ENCODE assay signal across 1 cellular context in genomic region chr17:82450357-82451106, GRCh38.
TF ChIP-seq lines count a peak whose summit lies in the region.

TSS of gene CYBC1 (minus strand) at chr17:82450752. CDS start at chr17:82449254, 1,498 bp downstream.

TF ChIP-seq in HepG2, 621 proteins besides CTCF, POLR2A, EP300 and RAD21 (continued from another document and continues in another):
- peak; percentile 87; the same call in 1 of the 2 replicates for TF ChIP-seq CSRNP1 (CRISPR knock-in tag; IDR thresholded peaks at IDR 0.05)
- peak; percentile 59; the same call in 1 of the 2 replicates for TF ChIP-seq ZNF674 (CRISPR knock-in tag; IDR thresholded peaks at IDR 0.05; ENCODE audit: low read depth)
- TF ChIP-seq SOX13 (IDR thresholded peaks at IDR 0.05) = no peak
- TF ChIP-seq SOX13 (CRISPR knock-in tag; conservative IDR thresholded peaks at IDR 0.05 in 1 of 2, IDR thresholded peaks at IDR 0.05 in 1 of 2) = peak in 1 of 2 experiments; percentile 10; a peak in 1 of 4 replicates
- peak; percentile 56 for TF ChIP-seq TAF15 (IDR thresholded peaks at IDR 0.05; ENCODE audit: low read depth, low read length, poor library complexity, severe bottlenecking)
- no peak for TF ChIP-seq FIP1L1 (IDR thresholded peaks at IDR 0.05; ENCODE audit: borderline replicate concordance, insufficient read depth, low read depth, low read length)
- no peak for TF ChIP-seq ZNF12 (CRISPR knock-in tag; IDR thresholded peaks at IDR 0.05)
- TF ChIP-seq ZBTB7A (CRISPR knock-in tag; IDR thresholded peaks at IDR 0.05) = no peak
- TF ChIP-seq, protein P1, sequence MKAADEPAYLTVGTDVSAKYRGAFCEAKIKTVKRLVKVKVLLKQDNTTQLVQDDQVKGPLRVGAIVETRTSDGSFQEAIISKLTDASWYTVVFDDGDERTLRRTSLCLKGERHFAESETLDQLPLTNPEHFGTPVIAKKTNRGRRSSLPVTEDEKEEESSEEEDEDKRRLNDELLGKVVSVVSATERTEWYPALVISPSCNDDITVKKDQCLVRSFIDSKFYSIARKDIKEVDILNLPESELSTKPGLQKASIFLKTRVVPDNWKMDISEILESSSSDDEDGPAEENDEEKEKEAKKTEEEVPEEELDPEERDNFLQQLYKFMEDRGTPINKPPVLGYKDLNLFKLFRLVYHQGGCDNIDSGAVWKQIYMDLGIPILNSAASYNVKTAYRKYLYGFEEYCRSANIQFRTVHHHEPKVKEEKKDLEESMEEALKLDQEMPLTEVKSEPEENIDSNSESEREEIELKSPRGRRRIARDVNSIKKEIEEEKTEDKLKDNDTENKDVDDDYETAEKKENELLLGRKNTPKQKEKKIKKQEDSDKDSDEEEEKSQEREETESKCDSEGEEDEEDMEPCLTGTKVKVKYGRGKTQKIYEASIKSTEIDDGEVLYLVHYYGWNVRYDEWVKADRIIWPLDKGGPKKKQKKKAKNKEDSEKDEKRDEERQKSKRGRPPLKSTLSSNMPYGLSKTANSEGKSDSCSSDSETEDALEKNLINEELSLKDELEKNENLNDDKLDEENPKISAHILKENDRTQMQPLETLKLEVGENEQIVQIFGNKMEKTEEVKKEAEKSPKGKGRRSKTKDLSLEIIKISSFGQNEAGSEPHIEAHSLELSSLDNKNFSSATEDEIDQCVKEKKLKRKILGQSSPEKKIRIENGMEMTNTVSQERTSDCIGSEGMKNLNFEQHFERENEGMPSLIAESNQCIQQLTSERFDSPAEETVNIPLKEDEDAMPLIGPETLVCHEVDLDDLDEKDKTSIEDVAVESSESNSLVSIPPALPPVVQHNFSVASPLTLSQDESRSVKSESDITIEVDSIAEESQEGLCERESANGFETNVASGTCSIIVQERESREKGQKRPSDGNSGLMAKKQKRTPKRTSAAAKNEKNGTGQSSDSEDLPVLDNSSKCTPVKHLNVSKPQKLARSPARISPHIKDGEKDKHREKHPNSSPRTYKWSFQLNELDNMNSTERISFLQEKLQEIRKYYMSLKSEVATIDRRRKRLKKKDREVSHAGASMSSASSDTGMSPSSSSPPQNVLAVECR (CRISPR knock-in tag; IDR thresholded peaks at IDR 0.05; ENCODE audit: borderline replicate concordance) = peak; percentile 99
- no peak for TF ChIP-seq ONECUT2 (CRISPR knock-in tag; IDR thresholded peaks at IDR 0.05)
- TF ChIP-seq SNRNP70 (IDR thresholded peaks at IDR 0.05; ENCODE audit: low read depth, low read length) = no peak
- TF ChIP-seq ELF3 (CRISPR knock-in tag; IDR thresholded peaks at IDR 0.05) = peak; percentile 96
- TF ChIP-seq, protein P2, sequence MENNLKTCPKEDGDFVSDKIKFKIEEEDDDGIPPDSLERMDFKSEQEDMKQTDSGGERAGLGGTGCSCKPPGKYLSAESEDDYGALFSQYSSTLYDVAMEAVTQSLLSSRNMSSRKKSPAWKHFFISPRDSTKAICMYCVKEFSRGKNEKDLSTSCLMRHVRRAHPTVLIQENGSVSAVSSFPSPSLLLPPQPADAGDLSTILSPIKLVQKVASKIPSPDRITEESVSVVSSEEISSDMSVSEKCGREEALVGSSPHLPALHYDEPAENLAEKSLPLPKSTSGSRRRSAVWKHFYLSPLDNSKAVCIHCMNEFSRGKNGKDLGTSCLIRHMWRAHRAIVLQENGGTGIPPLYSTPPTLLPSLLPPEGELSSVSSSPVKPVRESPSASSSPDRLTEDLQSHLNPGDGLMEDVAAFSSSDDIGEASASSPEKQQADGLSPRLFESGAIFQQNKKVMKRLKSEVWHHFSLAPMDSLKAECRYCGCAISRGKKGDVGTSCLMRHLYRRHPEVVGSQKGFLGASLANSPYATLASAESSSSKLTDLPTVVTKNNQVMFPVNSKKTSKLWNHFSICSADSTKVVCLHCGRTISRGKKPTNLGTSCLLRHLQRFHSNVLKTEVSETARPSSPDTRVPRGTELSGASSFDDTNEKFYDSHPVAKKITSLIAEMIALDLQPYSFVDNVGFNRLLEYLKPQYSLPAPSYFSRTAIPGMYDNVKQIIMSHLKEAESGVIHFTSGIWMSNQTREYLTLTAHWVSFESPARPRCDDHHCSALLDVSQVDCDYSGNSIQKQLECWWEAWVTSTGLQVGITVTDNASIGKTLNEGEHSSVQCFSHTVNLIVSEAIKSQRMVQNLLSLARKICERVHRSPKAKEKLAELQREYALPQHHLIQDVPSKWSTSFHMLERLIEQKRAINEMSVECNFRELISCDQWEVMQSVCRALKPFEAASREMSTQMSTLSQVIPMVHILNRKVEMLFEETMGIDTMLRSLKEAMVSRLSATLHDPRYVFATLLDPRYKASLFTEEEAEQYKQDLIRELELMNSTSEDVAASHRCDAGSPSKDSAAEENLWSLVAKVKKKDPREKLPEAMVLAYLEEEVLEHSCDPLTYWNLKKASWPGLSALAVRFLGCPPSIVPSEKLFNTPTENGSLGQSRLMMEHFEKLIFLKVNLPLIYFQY (CRISPR knock-in tag; IDR thresholded peaks at IDR 0.05; ENCODE audit: borderline replicate concordance) = no peak; the same call in none of the 2 replicates
- TF ChIP-seq ZNF709 (CRISPR knock-in tag; IDR thresholded peaks at IDR 0.05) = peak; percentile 91
- TF ChIP-seq ZNF543 (CRISPR knock-in tag; IDR thresholded peaks at IDR 0.05) = no peak; the same call in none of the 2 replicates
- TF ChIP-seq NFE2L2 (IDR thresholded peaks at IDR 0.05; ENCODE audit: low read length) = no peak
- TF ChIP-seq AGO2 (optimal IDR thresholded peaks at IDR 0.05; ENCODE audit: low read depth, low read length) = peak; percentile 90
- peak; percentile 44 for TF ChIP-seq U2AF1 (optimal IDR thresholded peaks at IDR 0.05; ENCODE audit: low read depth, low read length)
- no peak for TF ChIP-seq PTBP1 (IDR thresholded peaks at IDR 0.05; ENCODE audit: low read depth, low read length, poor library complexity, severe bottlenecking)
- peak; percentile 92 for TF ChIP-seq POLR2AphosphoS5 (IDR thresholded peaks at IDR 0.05; ENCODE audit: low read depth, low read length)
- peak; percentile 95 for TF ChIP-seq ZNF563 (CRISPR knock-in tag; IDR thresholded peaks at IDR 0.05)
- TF ChIP-seq ZNF232 (CRISPR knock-in tag; IDR thresholded peaks at IDR 0.05; ENCODE audit: borderline replicate concordance) = peak; percentile 68; the same call in 1 of the 2 replicates
- peak; percentile 50 for TF ChIP-seq POGZ (CRISPR knock-in tag; IDR thresholded peaks at IDR 0.05)
- TF ChIP-seq ZNF224 (CRISPR knock-in tag; IDR thresholded peaks at IDR 0.05) = peak; percentile 81; the same call in 1 of the 2 replicates
- no peak for TF ChIP-seq AHDC1 (CRISPR knock-in tag; IDR thresholded peaks at IDR 0.05; ENCODE audit: borderline replicate concordance)
- TF ChIP-seq CHCHD3 (CRISPR knock-in tag; IDR thresholded peaks at IDR 0.05) = no peak
- TF ChIP-seq ZNF350 (CRISPR knock-in tag; IDR thresholded peaks at IDR 0.05; ENCODE audit: borderline replicate concordance, low read depth) = no peak
- no peak for TF ChIP-seq ZHX2 (IDR thresholded peaks at IDR 0.05; ENCODE audit: low read depth)
- 0 out of 2 replicates have a peak, but pooled peaks have one; percentile 2 for TF ChIP-seq ZHX2 (CRISPR knock-in tag; IDR thresholded peaks at IDR 0.05; ENCODE audit: borderline replicate concordance)
- TF ChIP-seq, protein P3, sequence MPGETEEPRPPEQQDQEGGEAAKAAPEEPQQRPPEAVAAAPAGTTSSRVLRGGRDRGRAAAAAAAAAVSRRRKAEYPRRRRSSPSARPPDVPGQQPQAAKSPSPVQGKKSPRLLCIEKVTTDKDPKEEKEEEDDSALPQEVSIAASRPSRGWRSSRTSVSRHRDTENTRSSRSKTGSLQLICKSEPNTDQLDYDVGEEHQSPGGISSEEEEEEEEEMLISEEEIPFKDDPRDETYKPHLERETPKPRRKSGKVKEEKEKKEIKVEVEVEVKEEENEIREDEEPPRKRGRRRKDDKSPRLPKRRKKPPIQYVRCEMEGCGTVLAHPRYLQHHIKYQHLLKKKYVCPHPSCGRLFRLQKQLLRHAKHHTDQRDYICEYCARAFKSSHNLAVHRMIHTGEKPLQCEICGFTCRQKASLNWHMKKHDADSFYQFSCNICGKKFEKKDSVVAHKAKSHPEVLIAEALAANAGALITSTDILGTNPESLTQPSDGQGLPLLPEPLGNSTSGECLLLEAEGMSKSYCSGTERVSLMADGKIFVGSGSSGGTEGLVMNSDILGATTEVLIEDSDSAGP (CRISPR knock-in tag; IDR thresholded peaks at IDR 0.05; ENCODE audit: borderline replicate concordance) = peak; percentile 75; the same call in 1 of the 2 replicates
- no peak for TF ChIP-seq PBX3 (CRISPR knock-in tag; IDR thresholded peaks at IDR 0.05; ENCODE audit: borderline replicate concordance)
